ENCODE assay signal across 35 cellular contexts in the genomic region with DNA sequence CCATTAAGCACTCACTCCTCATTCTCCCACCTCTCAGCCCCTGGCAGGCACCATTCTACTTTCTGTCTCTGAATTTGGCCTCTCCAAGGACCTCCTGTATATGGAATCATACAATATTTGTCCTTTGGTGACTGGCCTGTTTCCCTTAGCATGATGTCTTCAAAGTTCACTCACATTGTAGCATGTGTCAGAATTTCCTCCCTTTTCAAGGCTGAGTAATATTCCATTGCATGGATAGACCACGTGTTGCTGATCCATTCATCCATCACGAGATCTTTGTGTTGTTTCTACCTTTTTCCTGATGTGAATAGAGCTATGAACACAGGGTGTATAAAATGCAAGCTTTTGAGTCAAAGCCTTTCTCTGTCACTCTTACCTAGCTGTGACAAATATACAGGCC.
"Had no signal": no experiment of that assay in that cellular context is flagged by ENCODE, and none has a peak within 500 bp of the region (broad histone marks: within the 10 kb centered on the region; RNA-seq: fewer than 3 reads in every experiment).

No MANE protein-coding gene starts in this region.

- H3K4me3 ChIP-seq: ascending aorta, cardiac muscle cell, Peyer's patch, SJSA1 had no signal

- H3K27ac ChIP-seq: ascending aorta, cardiac muscle cell, Peyer's patch, SJSA1, WERI-Rb-1 had no signal

- H3K27me3 Mint-ChIP-seq: activated CD8-positive, alpha-beta memory T cell treated with anti-CD3 and anti-CD28 coated beads, Interleukin-2, amount 10 ng/mL, durations not matched to agents 7 days and 5 days; central memory CD8-positive, alpha-beta T cell had no signal

- H3K9me3 Mint-ChIP-seq: activated naive CD4-positive, alpha-beta T cell treated with anti-CD3 and anti-CD28 coated beads for 36 hours; activated naive CD4-positive, alpha-beta T cell treated with anti-CD3 and anti-CD28 coated beads, Interleukin-2, amount 50 U/mL, for 72 hours; activated T-cell treated with anti-CD3 and anti-CD28 coated beads, Interleukin-2, amount 50 U/mL, for 72 hours; central memory CD8-positive, alpha-beta T cell had no signal

- DNase-seq: activated CD4-positive, alpha-beta T cell treated with anti-CD3 and anti-CD28 coated beads for 1 hour; activated CD4-positive, alpha-beta T cell treated with anti-CD3 and anti-CD28 coated beads for 48 hours; activated CD4-positive, alpha-beta T cell treated with anti-CD3 and anti-CD28 coated beads, Interleukin-2, amount 50 U/mL, for 48 hours; activated CD4-positive, CD25-positive, alpha-beta regulatory T cell; activated CD8-positive, alpha-beta memory T cell treated with anti-CD3 and anti-CD28 coated beads for 24 hours; activated CD8-positive, alpha-beta memory T cell treated with anti-CD3 and anti-CD28 coated beads, Interleukin-2, amount 10 ng/mL, durations not matched to agents 7 days and 5 days; activated CD8-positive, alpha-beta memory T cell treated with anti-CD3 and anti-CD28 coated beads, Interleukin-2, amount 50 U/mL, for 48 hours; activated gamma-delta T cell treated with Interleukin-2 at 50 U/mL for 16 hours; activated naive CD4-positive, alpha-beta T cell treated with anti-CD3 and anti-CD28 coated beads for 36 hours; activated T-cell treated with anti-CD3 and anti-CD28 coated beads, Interleukin-2, amount 50 U/mL, for 1 hour; activated T-cell treated with anti-CD3 and anti-CD28 coated beads, Interleukin-2, amount 50 U/mL, for 72 hours; amygdala; Karpas-422; KBM-7; NCI-H1048; NCI-H1105 treated with DMSO at 0.1 percent for 48 hours; NCI-H1436; NCI-H1694; NCI-H1930; NCI-H2081 treated with DMSO at 0.1 percent for 48 hours; NCI-H226; NCI-H446 treated with DMSO at 0.1 percent for 48 hours; NCI-H524; PC-3; Peyer's patch; RPMI8226; SHP77 treated with DMSO at 0.1 percent for 48 hours; SK-N-SH; T1000; WERI-Rb-1 had no signal

- H3K4me3 Mint-ChIP-seq: activated CD8-positive, alpha-beta memory T cell treated with anti-CD3 and anti-CD28 coated beads, Interleukin-2, amount 10 ng/mL, durations not matched to agents 7 days and 5 days; activated naive CD4-positive, alpha-beta T cell treated with anti-CD3 and anti-CD28 coated beads for 36 hours; activated T-cell treated with anti-CD3 and anti-CD28 coated beads, Interleukin-2, amount 50 U/mL, for 72 hours; central memory CD8-positive, alpha-beta T cell had no signal

- H3K27ac Mint-ChIP-seq: activated CD8-positive, alpha-beta memory T cell treated with anti-CD3 and anti-CD28 coated beads, Interleukin-2, amount 10 ng/mL, durations not matched to agents 7 days and 5 days; activated naive CD4-positive, alpha-beta T cell treated with anti-CD3 and anti-CD28 coated beads for 36 hours had no signal

- ATAC-seq: activated CD8-positive, alpha-beta memory T cell treated with anti-CD3 and anti-CD28 coated beads, Interleukin-2, amount 10 ng/mL, durations not matched to agents 7 days and 5 days; activated T-cell treated with anti-CD3 and anti-CD28 coated beads, Interleukin-2, amount 50 U/mL, for 72 hours; PC-3 had no signal
